In the genomic region with DNA sequence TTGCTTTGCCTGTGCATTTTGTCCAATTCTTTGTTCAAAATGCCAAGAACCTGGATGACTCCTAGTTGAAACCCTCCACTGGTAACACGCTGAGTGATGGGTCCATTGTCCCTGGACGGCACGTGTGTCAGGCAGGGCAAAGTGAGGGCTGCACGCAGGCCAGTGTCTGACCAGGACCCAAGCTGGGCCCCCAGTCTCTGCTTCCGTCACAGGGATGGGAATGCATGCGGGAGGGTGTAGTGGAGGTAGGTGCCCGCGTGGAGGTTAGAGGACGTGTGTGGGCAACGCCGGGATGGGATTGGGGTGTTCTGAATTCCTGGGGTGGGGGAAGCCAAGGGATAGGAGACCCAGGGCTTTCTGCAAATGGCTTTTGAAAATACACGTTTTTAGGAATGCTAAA, we compare ENCODE assay signal across 21 cellular contexts.
DNase-seq lines count a peak whose midpoint lies in the region; ATAC-seq, FAIRE-seq and TF ChIP-seq lines count a peak whose summit lies in the region.
"Had no signal": no experiment of that assay in that cellular context is flagged by ENCODE, and none has a peak within 500 bp of the region (broad histone marks: within the 10 kb centered on the region; RNA-seq: fewer than 3 reads in every experiment).

No MANE protein-coding gene starts in this region.

- H3K27ac Mint-ChIP-seq in nephron progenitor cell = peak overlapping the region; percentile 87
- H3K27ac Mint-ChIP-seq: CD4-positive, alpha-beta T cell had no signal

- no peaks in the 10 kb centered on the region for H3K36me3 Mint-ChIP-seq in nephron progenitor cell (ENCODE audit: low read depth)

- CTCF ChIA-PET in H1 (lab: Charles Lee; ENCODE audit: partially characterized antibody) = no interaction called here

- DNase-seq in Right ventricle myocardium superior (peak; percentile 21), Right ventricle myocardium inferior (ENCODE audit: missing footprints) (no peak), H1 (ENCODE audit: low read depth in 1 of 2, low spot score in 2 of 2) (no peak), nephron progenitor cell (no peak), suprapubic skin (ENCODE audit: low spot score in 2 of 2) (peak; percentile 17 to 35), NCI-H2196 treated with DMSO at 0.1 percent for 48 hours (lab: John Stamatoyannopoulos, UW; ENCODE audit: unreplicated experiment) (no peak), KBM-7 (no peak), tibial nerve (ENCODE audit: low spot score in 2 of 2) (no peak)
- DNase-seq: DMS53, GOT3, NCI-H1105 treated with DMSO at 0.1 percent for 48 hours, NCI-H1694 treated with DMSO at 0.1 percent for 48 hours, NCI-H2107, NCI-H2227 treated with DMSO at 0.1 percent for 48 hours, NCI-H510A treated with DMSO at 0.1 percent for 48 hours, NCI-H774, OCI-M1 had no signal

- 89% methylated on average over 12 of the region's 12 CpGs; no CpG with 5 or more reads in 1 of the 2 experiments for WGBS in H1 (ENCODE audit: extremely low coverage in 1 of 2, insufficient coverage in 1 of 2, insufficient read length in 1 of 2, insufficient replicate concordance in 2 of 2, low coverage in 1 of 2, low lambda C conversion rate in 2 of 2, missing lambda C conversion rate in 1 of 2), 2 experiments
- WGBS in suprapubic skin = 57% methylated on average over 12 of the region's 12 CpGs
- 50 to 55% methylated on average over 12 of the region's 12 CpGs for WGBS in tibial nerve, 2 donors

- H3K4me1 ChIP-seq in H1 (replicated peaks in 1 of 4; ENCODE audit: control insufficient read depth in 3 of 4, insufficient read depth in 4 of 4, low read length in 3 of 4) (peaks cover 0 to 5% (median 0%) of the 10 kb centered on the region in 4 experiments; a peak in 1 of 7 replicates), suprapubic skin (no peaks in the 10 kb centered on the region), tibial nerve (peaks cover 0 to 12% (median 0%) of the 10 kb centered on the region in 4 donors)

- H3K79me1 ChIP-seq in H1 (ENCODE audit: low read depth, low read length) = 0 out of 2 replicates have a peak, but pooled peaks cover 2% of the 10 kb centered on the region

- ATAC-seq in Right ventricle myocardium superior (ENCODE audit: poor library complexity) = no peak
- no peak for ATAC-seq in Right ventricle myocardium inferior

- no peak for TF ChIP-seq CTCF in H1 (IDR thresholded peaks at IDR 0.05; ENCODE audit: control extremely low read depth in 1 of 3, insufficient read depth in 1 of 3, low read depth in 1 of 3, low read length in 3 of 3)
- no peak for TF ChIP-seq CTCF in nephron progenitor cell (IDR thresholded peaks at IDR 0.05)
- TF ChIP-seq CTCF in suprapubic skin (IDR thresholded peaks at IDR 0.05) = no peak
- no peak for TF ChIP-seq CTCF in tibial nerve (IDR thresholded peaks at IDR 0.05)

- no peak overlapping the region for H3K18ac ChIP-seq in H1 (ENCODE audit: extremely low read depth, low read length)

- H3K36me3 ChIP-seq in H1 (ENCODE audit: control insufficient read depth in 2 of 4, insufficient read depth in 4 of 4, low read length in 3 of 4) (no peaks in the 10 kb centered on the region; a peak in 1 of 8 replicates), suprapubic skin (no peaks in the 10 kb centered on the region), tibial nerve (no peaks in the 10 kb centered on the region)

- H3K4me3 ChIP-seq in H1 (ENCODE audit: extremely low read depth in 1 of 4, insufficient read depth in 2 of 4, low read depth in 3 of 4, low read length in 4 of 4) (no peak overlapping the region), suprapubic skin (no peak overlapping the region), tibial nerve (no peak overlapping the region)

- no peak for FAIRE-seq in H1 (lab: Jason Lieb, UNC)
- FAIRE-seq: A204.1, GM12891, GM19239 had no signal

- no peak overlapping the region for H2BK5ac ChIP-seq in H1 (ENCODE audit: low read depth, low read length)

- no peak overlapping the region for H3K56ac ChIP-seq in H1 (replicated peaks; ENCODE audit: insufficient read length, low read depth, low read length)

- no peak overlapping the region for H2BK12ac ChIP-seq in H1 (ENCODE audit: low read depth, low read length)

- H4K5ac ChIP-seq in H1 (ENCODE audit: insufficient read length, low read depth, low read length) = no peak overlapping the region

- H3K27ac ChIP-seq in H1 (ENCODE audit: low read depth, low read length) (no peak overlapping the region), suprapubic skin (no peak overlapping the region), tibial nerve (peak overlapping the region in 2 of 4 donors; percentile 42 to 51)

- no peak overlapping the region for H3K4ac ChIP-seq in H1 (replicated peaks; ENCODE audit: insufficient read length, low read depth, low read length)

- H2BK20ac ChIP-seq in H1 (ENCODE audit: low read length) = no peak overlapping the region

- H4K91ac ChIP-seq in H1 (replicated peaks; ENCODE audit: insufficient read length, low read length) = no peak overlapping the region

- intact Hi-C loops in Right ventricle myocardium superior (cut with DNase I) (no loop called here), Right ventricle myocardium inferior (cut with DNase I) (no loop called here)

- no peak overlapping the region for H3K4me2 ChIP-seq in H1 (ENCODE audit: insufficient read depth in 1 of 2, low read depth in 2 of 2, low read length in 2 of 2)

- H3K27me3 ChIP-seq in H1 (replicated peaks in 1 of 4; ENCODE audit: control insufficient read depth in 3 of 4, extremely low read depth in 1 of 4, insufficient read depth in 3 of 4, low read length in 3 of 4) (peaks cover 0 to 6% (median 0%) of the 10 kb centered on the region in 4 experiments; a peak in 1 of 7 replicates), suprapubic skin (peaks cover 35% of the 10 kb centered on the region), tibial nerve (no peaks in the 10 kb centered on the region)

- no peak overlapping the region for H3K23ac ChIP-seq in H1 (ENCODE audit: insufficient read length)

- peaks cover 24% of the 10 kb centered on the region for H3K23me2 ChIP-seq in H1 (ENCODE audit: low read depth, low read length)

- TF ChIP-seq POLR2A in H1 (IDR thresholded peaks at IDR 0.05; ENCODE audit: control extremely low read depth in 1 of 2, low read depth in 2 of 2, low read length in 2 of 2) = no peak
- no peak for TF ChIP-seq POLR2A in suprapubic skin (IDR thresholded peaks at IDR 0.05)
- no peak for TF ChIP-seq POLR2A in tibial nerve (IDR thresholded peaks at IDR 0.05)

- H2AFZ ChIP-seq in H1 (ENCODE audit: low read length) = no peak overlapping the region

- H2BK15ac ChIP-seq in H1 (ENCODE audit: low read length) = no peak overlapping the region

- no peak overlapping the region for H3K4me3 Mint-ChIP-seq in nephron progenitor cell
- H3K4me3 Mint-ChIP-seq: CD4-positive, alpha-beta T cell had no signal

- no peaks in the 10 kb centered on the region for H3K9me3 Mint-ChIP-seq in nephron progenitor cell
- H3K9me3 Mint-ChIP-seq: CD4-positive, alpha-beta T cell had no signal

- H3K27me3 Mint-ChIP-seq in nephron progenitor cell (ENCODE audit: low read depth, poor library complexity) = peaks cover under 1% of the 10 kb centered on the region

- H2BK120ac ChIP-seq in H1 (replicated peaks; ENCODE audit: low read depth, low read length) = no peak overlapping the region

- peaks cover 4% of the 10 kb centered on the region for H3K4me1 Mint-ChIP-seq in nephron progenitor cell

- no peak overlapping the region for H3K14ac ChIP-seq in H1 (ENCODE audit: insufficient read length)

- TF ChIP-seq EP300 in H1 (IDR thresholded peaks at IDR 0.05; ENCODE audit: borderline replicate concordance in 1 of 2, low read depth in 2 of 2, low read length in 2 of 2) (no peak), suprapubic skin (IDR thresholded peaks at IDR 0.05) (no peak), tibial nerve (IDR thresholded peaks at IDR 0.05) (no peak)

- H3K9me3 ChIP-seq in H1 (ENCODE audit: insufficient read depth in 2 of 2, low read depth in 1 of 2, low read length in 1 of 2) = peaks cover 0 to 5% of the 10 kb centered on the region in 2 experiments; a peak in 1 of 4 replicates
- no peaks in the 10 kb centered on the region for H3K9me3 ChIP-seq in suprapubic skin
- H3K9me3 ChIP-seq in tibial nerve = no peaks in the 10 kb centered on the region

- no peak overlapping the region for H2AK5ac ChIP-seq in H1 (ENCODE audit: low read depth, low read length)

- H4K20me1 ChIP-seq in H1 (replicated peaks in 1 of 2; ENCODE audit: control insufficient read depth in 1 of 2, insufficient read depth in 2 of 2, low read length in 2 of 2) = peaks cover 0 to 18% of the 10 kb centered on the region in 2 experiments

- no peak for TF ChIP-seq RAD21 in H1 (IDR thresholded peaks at IDR 0.05 in 1 of 2, conservative IDR thresholded peaks at IDR 0.05 in 1 of 2; ENCODE audit: low read depth in 2 of 2, low read length in 2 of 2)

- POLR2A ChIA-PET in H1 (lab: Charles Lee; ENCODE audit: partially characterized antibody) = no interaction called here

- in situ Hi-C loops in KBM-7 (cut with MboI; ENCODE audit: low pct_unique_long_range_greater_than_20kb, low sequenced_read_pairs) = no loop called here

- H4K8ac ChIP-seq in H1 (ENCODE audit: extremely low read depth, insufficient read depth, low read length) = no peak overlapping the region

- H3K9ac ChIP-seq in H1 (replicated peaks in 1 of 4; ENCODE audit: extremely low read depth in 1 of 4, low read depth in 3 of 4, low read length in 3 of 4) = no peak overlapping the region

- H3K79me2 ChIP-seq in H1 (ENCODE audit: control insufficient read depth in 1 of 2, insufficient read depth in 2 of 2, low read length in 2 of 2) = no peaks in the 10 kb centered on the region

TF ChIP-seq in H1, 55 proteins besides CTCF, POLR2A, EP300 and RAD21:
- peak; percentile 60 for TF ChIP-seq TEAD4 (IDR thresholded peaks at IDR 0.05; ENCODE audit: low read depth, low read length)
- no peak for TF ChIP-seq E2F6 (IDR thresholded peaks at IDR 0.05)
TF ChIP-seq in H1: peak in this region for 1.

Comparison
In these comparisons a context has a peak if more than half of its experiments do, and no peak if none do; other contexts are left out.
1. DNase-seq: peak in Right ventricle myocardium superior (single experiment) and suprapubic skin (2 of 2); none in Right ventricle myocardium inferior (single experiment), H1 (0 of 2), nephron progenitor cell (single experiment), NCI-H2196 treated with DMSO at 0.1 percent for 48 hours (single experiment), KBM-7 (single experiment) and tibial nerve (0 of 2).